In genomic region chr2:98569915-98570314, GRCh38 we compare ENCODE assay signal across 12 cellular contexts. TPM values are rescaled to one million over a fixed set of nuclear protein-coding genes. Genes with fewer than 3 reads are reported as not detected.
DNase-seq lines count a peak whose midpoint lies in the region; ATAC-seq, FAIRE-seq and TF ChIP-seq lines count a peak whose summit lies in the region.
"Had no signal": no experiment of that assay in that cellular context is flagged by ENCODE, and none has a peak within 500 bp of the region (broad histone marks: within the 10 kb centered on the region; RNA-seq: fewer than 3 reads in every experiment).

No MANE protein-coding gene starts in this region.

- H3K27ac Mint-ChIP-seq in activated T-helper 1 cell treated with anti-CD3 and anti-CD28 coated beads, Interleukin-12 subunit alpha, Interleukin-12 subunit beta, Interleukin-2, Interleukin-4 antibody, amounts not matched to agents 30 ng/mL and 10 ng/mL and 1 ng/mL, durations not matched to agents 14 hours and 24 hours and 36 hours = peak overlapping the region; percentile 24
- H3K27ac Mint-ChIP-seq in naive thymus-derived CD8-positive, alpha-beta T cell = peak overlapping the region in 9 of 10 donors; percentile 20 to 91 (median 53)

- H3K79me2 ChIP-seq in HepG2 (ENCODE audit: insufficient read depth, low read length) = no peaks in the 10 kb centered on the region

- H3K9me3 ChIP-seq in HepG2 (ENCODE audit: low read length) (no peaks in the 10 kb centered on the region), right lobe of liver (no peaks in the 10 kb centered on the region)
- H3K9me3 ChIP-seq: BLaER1 treated with 17β-estradiol and CSF1 and Interleukin-3, amounts not matched to agents 10 nM and 100 nM; HAP-1; SJCRH30 had no signal

- ATAC-seq in HepG2 (no peak), right lobe of liver (no peak), GM19463 (IDR thresholded peaks at IDR 0.05; ENCODE audit: unreplicated experiment) (no peak)
- ATAC-seq in naive thymus-derived CD8-positive, alpha-beta T cell = no peak

- H3K36me3 ChIP-seq in HepG2 (replicated peaks in 1 of 2; ENCODE audit: control insufficient read depth in 1 of 2, insufficient read depth in 2 of 2, low read length in 2 of 2) = peaks cover 7 to 36% of the 10 kb centered on the region in 2 experiments; a peak in 4 of 5 replicates
- peaks cover 0 to 25% (median 2%) of the 10 kb centered on the region in 4 donors for H3K36me3 ChIP-seq in right lobe of liver

- no peak for FAIRE-seq in HepG2 (lab: Jason Lieb, UNC)

- CTCF ChIA-PET in HepG2 (lab: Yijun Ruan, JAX; ENCODE audit: low intra/inter-chr PET ratio, low total read pairs) = interaction anchor here (0.8 to 3.0 kb wide), 2 partner anchors 31 to 157 kb away, joined by 4 to 32 read pairs; no protein-coding TSS in a partner anchor

- in situ Hi-C loops in HepG2 (cut with HindIII; ENCODE audit: extremely low pct_ligation_motif_present, low pct_unique_long_range_greater_than_20kb) = loop anchor here (5.0 kb wide), 1 partner anchor 32 kb away; no protein-coding TSS in a partner anchor

- POLR2A ChIA-PET in HepG2 (lab: Yijun Ruan, JAX) = no interaction called here
- POLR2A ChIA-PET in naive thymus-derived CD8-positive, alpha-beta T cell (lab: Charles Lee) = no interaction called here

- no peaks in the 10 kb centered on the region for H3K27me3 Mint-ChIP-seq in activated T-helper 1 cell treated with anti-CD3 and anti-CD28 coated beads, Interleukin-12 subunit alpha, Interleukin-12 subunit beta, Interleukin-2, Interleukin-4 antibody, amounts not matched to agents 30 ng/mL and 10 ng/mL and 1 ng/mL, durations not matched to agents 14 hours and 24 hours and 36 hours (ENCODE audit: insufficient read depth)
- H3K27me3 Mint-ChIP-seq in naive thymus-derived CD8-positive, alpha-beta T cell = no peaks in the 10 kb centered on the region

- intact Hi-C loops in HepG2 (cut with micrococcal nuclease; ENCODE audit: unreplicated experiment) = loop anchor here (1.0 to 2.0 kb wide), 3 partner anchors 14 to 39 kb away; partner anchors contain the start of genes COA5 and UNC50
- intact Hi-C loops in right lobe of liver (cut with DNase I) = no loop called here
- intact Hi-C loops in activated T-helper 1 cell treated with anti-CD3 and anti-CD28 coated beads, Interleukin-12 subunit alpha, Interleukin-12 subunit beta, Interleukin-2, Interleukin-4 antibody, amounts not matched to agents 30 ng/mL and 10 ng/mL and 1 ng/mL, durations not matched to agents 14 hours and 24 hours and 36 hours (cut with micrococcal nuclease) = loop anchor here (1.0 kb wide), 2 partner anchors 157 to 267 kb away; no protein-coding TSS in a partner anchor

- BruUV-seq in HepG2 (replicated peaks; lab: Mats Ljungman, UMichigan) = no TSS peak

- H3K4me3 Mint-ChIP-seq in activated T-helper 1 cell treated with anti-CD3 and anti-CD28 coated beads, Interleukin-12 subunit alpha, Interleukin-12 subunit beta, Interleukin-2, Interleukin-4 antibody, amounts not matched to agents 30 ng/mL and 10 ng/mL and 1 ng/mL, durations not matched to agents 14 hours and 24 hours and 36 hours = no peak overlapping the region
- H3K4me3 Mint-ChIP-seq in naive thymus-derived CD8-positive, alpha-beta T cell = no peak overlapping the region

- H3K27me3 ChIP-seq in HepG2 (ENCODE audit: control insufficient read depth in 1 of 2, insufficient read depth in 2 of 2, low read length in 2 of 2) (no peaks in the 10 kb centered on the region), right lobe of liver (no peaks in the 10 kb centered on the region)
- H3K27me3 ChIP-seq: BLaER1 treated with 17β-estradiol and CSF1 and Interleukin-3, amounts not matched to agents 10 nM and 100 nM; SJCRH30 had no signal

- DNase-seq in HepG2 (ENCODE audit: low spot score) (no peak), right lobe of liver (no peak), HuH-7 (ENCODE audit: low spot score) (no peak), OCI-M2 (lab: John Stamatoyannopoulos, UW; ENCODE audit: unreplicated experiment) (no peak)
- DNase-seq in activated T-helper 1 cell treated with anti-CD3 and anti-CD28 coated beads, Interleukin-12 subunit alpha, Interleukin-12 subunit beta, Interleukin-2, Interleukin-4 antibody, amounts not matched to agents 30 ng/mL and 10 ng/mL and 1 ng/mL, durations not matched to agents 14 hours and 24 hours and 36 hours (ENCODE audit: low spot score) = no peak
- no peak for DNase-seq in naive thymus-derived CD8-positive, alpha-beta T cell
- DNase-seq: cortex of kidney, NCI-H1092 treated with DMSO at 0.1 percent for 48 hours had no signal

- no peak overlapping the region for H3K9ac ChIP-seq in HepG2 (ENCODE audit: insufficient read depth, low read depth, low read length)
- H3K9ac ChIP-seq: BLaER1 treated with 17β-estradiol and CSF1 and Interleukin-3, amounts not matched to agents 10 nM and 100 nM had no signal

- TF ChIP-seq CTCF in HepG2 (CRISPR knock-in tag; IDR thresholded peaks at IDR 0.05) = no peak
- TF ChIP-seq CTCF in right lobe of liver (IDR thresholded peaks at IDR 0.05) = no peak

- peaks cover 11% of the 10 kb centered on the region for H3K4me1 Mint-ChIP-seq in activated T-helper 1 cell treated with anti-CD3 and anti-CD28 coated beads, Interleukin-12 subunit alpha, Interleukin-12 subunit beta, Interleukin-2, Interleukin-4 antibody, amounts not matched to agents 30 ng/mL and 10 ng/mL and 1 ng/mL, durations not matched to agents 14 hours and 24 hours and 36 hours (ENCODE audit: low read depth)
- peaks cover 0 to 16% (median 9%) of the 10 kb centered on the region in 4 donors for H3K4me1 Mint-ChIP-seq in naive thymus-derived CD8-positive, alpha-beta T cell

- H3K4me1 ChIP-seq in HepG2 (ENCODE audit: insufficient read depth, low read length) = no peaks in the 10 kb centered on the region
- H3K4me1 ChIP-seq in right lobe of liver = no peaks in the 10 kb centered on the region
- H3K4me1 ChIP-seq: HAP-1, SJCRH30 had no signal

- TF ChIP-seq POLR2A in HepG2 (IDR thresholded peaks at IDR 0.05; ENCODE audit: insufficient read depth in 1 of 2, low read depth in 2 of 2, low read length in 2 of 2) (no peak), right lobe of liver (IDR thresholded peaks at IDR 0.05) (no peak)

- 98% methylated on average over 13 of the region's 13 CpGs for WGBS in HepG2 (ENCODE audit: low lambda C conversion rate)
- 96% methylated on average over 11 of the region's 13 CpGs for WGBS in right lobe of liver (ENCODE audit: insufficient coverage, low coverage, low lambda C conversion rate, missing lambda C conversion rate)

- H3K9me3 Mint-ChIP-seq in activated T-helper 1 cell treated with anti-CD3 and anti-CD28 coated beads, Interleukin-12 subunit alpha, Interleukin-12 subunit beta, Interleukin-2, Interleukin-4 antibody, amounts not matched to agents 30 ng/mL and 10 ng/mL and 1 ng/mL, durations not matched to agents 14 hours and 24 hours and 36 hours = no peaks in the 10 kb centered on the region
- H3K9me3 Mint-ChIP-seq in naive thymus-derived CD8-positive, alpha-beta T cell = no peaks in the 10 kb centered on the region

- H4K20me1 ChIP-seq in HepG2 (ENCODE audit: insufficient read depth, low read length) = no peaks in the 10 kb centered on the region

- H2AFZ ChIP-seq in HepG2 (ENCODE audit: low read length) = no peak overlapping the region

- TF ChIP-seq EP300 in HepG2 (IDR thresholded peaks at IDR 0.05; ENCODE audit: low read depth in 2 of 2, low read length in 2 of 2) (no peak), HepG2 (CRISPR knock-in tag; IDR thresholded peaks at IDR 0.05; ENCODE audit: borderline replicate concordance) (no peak)

- H3K4me3 ChIP-seq in HepG2 (replicated peaks in 1 of 3; ENCODE audit: insufficient read depth in 1 of 3, low read depth in 2 of 3, low read length in 3 of 3) = no peak overlapping the region
- H3K4me3 ChIP-seq in right lobe of liver = no peak overlapping the region
- H3K4me3 ChIP-seq: BLaER1 treated with 17β-estradiol and CSF1 and Interleukin-3, amounts not matched to agents 10 nM and 100 nM; HAP-1; SJCRH30 had no signal

- no peak for TF ChIP-seq RAD21 in HepG2 (CRISPR knock-in tag; IDR thresholded peaks at IDR 0.05)

- H3K27ac ChIP-seq in HepG2 (ENCODE audit: extremely low read length, insufficient read depth, low read length) (no peak overlapping the region), right lobe of liver (no peak overlapping the region)
- H3K27ac ChIP-seq: BLaER1 treated with 17β-estradiol and CSF1 and Interleukin-3, amounts not matched to agents 10 nM and 100 nM; SJCRH30 had no signal

- no peak overlapping the region for H3K4me2 ChIP-seq in HepG2 (ENCODE audit: low read depth, low read length)
- H3K4me2 ChIP-seq: BLaER1 treated with 17β-estradiol and CSF1 and Interleukin-3, amounts not matched to agents 10 nM and 100 nM had no signal

- peaks cover 45% of the 10 kb centered on the region for H3K36me3 Mint-ChIP-seq in activated T-helper 1 cell treated with anti-CD3 and anti-CD28 coated beads, Interleukin-12 subunit alpha, Interleukin-12 subunit beta, Interleukin-2, Interleukin-4 antibody, amounts not matched to agents 30 ng/mL and 10 ng/mL and 1 ng/mL, durations not matched to agents 14 hours and 24 hours and 36 hours (ENCODE audit: low read depth)
- peaks cover 0 to 87% (median 21%) of the 10 kb centered on the region in 3 donors for H3K36me3 Mint-ChIP-seq in naive thymus-derived CD8-positive, alpha-beta T cell

RNA-seq across cellular contexts. Expression of gene COA5, which starts 38.4 kb away (rescaled TPM):
- total RNA-seq in HepG2 (2016; rRNA removed; fragmentation: Illumina TruSeq; extraction: Trizol) (64.5 and 72.9 TPM in 2 replicates), right lobe of liver (10 to 100 TPM; 12.9 to 23.0 (median 16.7) TPM)
- total RNA-seq in HepG2 (2016; cell fraction: cytosol; rRNA removed; fragmentation: Illumina TruSeq; extraction: Trizol; ENCODE audit: low read depth) = 27.1 and 32.8 TPM in 2 replicates
- 61.3 and 76.9 TPM in 2 replicates for total RNA-seq in HepG2 (2016; cell fraction: insoluble cytoplasmic fraction; rRNA removed; fragmentation: Illumina TruSeq; extraction: Trizol)
- total RNA-seq in HepG2 (2016; cell fraction: membrane; rRNA removed; fragmentation: Illumina TruSeq; extraction: Trizol) = 46.1 and 48.2 TPM in 2 replicates
- 41.0 and 50.3 TPM in 2 replicates for total RNA-seq in HepG2 (2016; cell fraction: nucleus; rRNA removed; fragmentation: Illumina TruSeq; extraction: Trizol)
- 43.6 and 44.4 TPM in 2 replicates for polyA plus RNA-seq in HepG2 (2011; rRNA removed)
- polyA plus RNA-seq in HepG2 (2011; cell fraction: cytosol; rRNA removed) = 33.4 and 39.7 TPM in 2 replicates
- polyA plus RNA-seq in HepG2 (2011; cell fraction: nucleus; rRNA removed) = 36.9 and 50.2 TPM in 2 replicates
- 71.5 and 94.3 TPM in 2 replicates for polyA plus RNA-seq in HepG2 (2012)
- 25.6 and 45.6 TPM in 2 replicates for polyA plus RNA-seq in HepG2 (2016; cell fraction: cytosol; fragmentation: Illumina TruSeq; extraction: Trizol; ENCODE audit: low read depth)
- 61.8 and 75.0 TPM in 2 replicates for polyA plus RNA-seq in HepG2 (2016; cell fraction: insoluble cytoplasmic fraction; fragmentation: Illumina TruSeq; extraction: Trizol; ENCODE audit: low read depth)
- polyA plus RNA-seq in HepG2 (2016; cell fraction: membrane; fragmentation: Illumina TruSeq; extraction: Trizol; ENCODE audit: low read depth) = 38.1 and 48.3 TPM in 2 replicates
- polyA plus RNA-seq in HepG2 (2016; cell fraction: nucleus; fragmentation: Illumina TruSeq; extraction: Trizol; ENCODE audit: insufficient read depth, low read depth) = 94.3 and 101 TPM in 2 replicates
- 4.7 and 10.7 TPM in 2 replicates for polyA minus RNA-seq in HepG2 (2011; rRNA and poly(A)+ RNA removed; ENCODE audit: low replicate concordance)
- 7.8 and 8.6 TPM in 2 replicates for polyA minus RNA-seq in HepG2 (2011; cell fraction: cytosol; rRNA and poly(A)+ RNA removed)
- 45.1 and 55.9 TPM in 2 replicates for polyA minus RNA-seq in HepG2 (2011; cell fraction: nucleus; rRNA and poly(A)+ RNA removed)
- 20.3 and 21.2 TPM in 2 replicates for total RNA-seq in activated T-helper 1 cell treated with anti-CD3 and anti-CD28 coated beads, Interleukin-12 subunit alpha, Interleukin-12 subunit beta, Interleukin-2, Interleukin-4 antibody, amounts not matched to agents 30 ng/mL and 10 ng/mL and 1 ng/mL, durations not matched to agents 14 hours and 24 hours and 36 hours
- 10 to 100 TPM; 44.9 to 48.6 TPM for total RNA-seq in naive thymus-derived CD8-positive, alpha-beta T cell
- 10 to 100 TPM; 29.8 to 43.8 (median 42.4) TPM for polyA plus RNA-seq in naive thymus-derived CD8-positive, alpha-beta T cell

RNA-seq across cellular contexts. Expression of gene UNC50, which starts 38.5 kb away (rescaled TPM):
- total RNA-seq in HepG2 (2016; rRNA removed; fragmentation: Illumina TruSeq; extraction: Trizol) (58.0 and 95.6 TPM in 2 replicates), right lobe of liver (10 to 100 TPM; 19.6 to 30.5 (median 22.7) TPM)
- total RNA-seq in HepG2 (2016; cell fraction: cytosol; rRNA removed; fragmentation: Illumina TruSeq; extraction: Trizol; ENCODE audit: low read depth) = 42.0 and 43.6 TPM in 2 replicates
- total RNA-seq in HepG2 (2016; cell fraction: insoluble cytoplasmic fraction; rRNA removed; fragmentation: Illumina TruSeq; extraction: Trizol) = 63.0 and 102 TPM in 2 replicates
- total RNA-seq in HepG2 (2016; cell fraction: membrane; rRNA removed; fragmentation: Illumina TruSeq; extraction: Trizol) = 47.4 and 49.0 TPM in 2 replicates
- total RNA-seq in HepG2 (2016; cell fraction: nucleus; rRNA removed; fragmentation: Illumina TruSeq; extraction: Trizol) = 79.1 and 80.7 TPM in 2 replicates
- polyA plus RNA-seq in HepG2 (2011; rRNA removed) = 63.3 and 92.6 TPM in 2 replicates
- 47.2 and 81.0 TPM in 2 replicates for polyA plus RNA-seq in HepG2 (2011; cell fraction: cytosol; rRNA removed)
- 54.2 and 66.7 TPM in 2 replicates for polyA plus RNA-seq in HepG2 (2011; cell fraction: nucleus; rRNA removed)
- polyA plus RNA-seq in HepG2 (2012) = 68.6 and 76.2 TPM in 2 replicates
- 28.0 and 31.3 TPM in 2 replicates for polyA plus RNA-seq in HepG2 (2016; cell fraction: cytosol; fragmentation: Illumina TruSeq; extraction: Trizol; ENCODE audit: low read depth)
- polyA plus RNA-seq in HepG2 (2016; cell fraction: insoluble cytoplasmic fraction; fragmentation: Illumina TruSeq; extraction: Trizol; ENCODE audit: low read depth) = 47.7 and 52.9 TPM in 2 replicates
- 29.3 and 32.1 TPM in 2 replicates for polyA plus RNA-seq in HepG2 (2016; cell fraction: membrane; fragmentation: Illumina TruSeq; extraction: Trizol; ENCODE audit: low read depth)
- polyA plus RNA-seq in HepG2 (2016; cell fraction: nucleus; fragmentation: Illumina TruSeq; extraction: Trizol; ENCODE audit: insufficient read depth, low read depth) = 106 and 112 TPM in 2 replicates
- polyA minus RNA-seq in HepG2 (2011; rRNA and poly(A)+ RNA removed; ENCODE audit: low replicate concordance) = 13.4 and 13.9 TPM in 2 replicates
- polyA minus RNA-seq in HepG2 (2011; cell fraction: cytosol; rRNA and poly(A)+ RNA removed) = 19.4 and 20.5 TPM in 2 replicates
- 42.7 and 44.1 TPM in 2 replicates for polyA minus RNA-seq in HepG2 (2011; cell fraction: nucleus; rRNA and poly(A)+ RNA removed)
- total RNA-seq in activated T-helper 1 cell treated with anti-CD3 and anti-CD28 coated beads, Interleukin-12 subunit alpha, Interleukin-12 subunit beta, Interleukin-2, Interleukin-4 antibody, amounts not matched to agents 30 ng/mL and 10 ng/mL and 1 ng/mL, durations not matched to agents 14 hours and 24 hours and 36 hours = 41.4 and 43.0 TPM in 2 replicates
- 10 to 100 TPM; 41.3 to 45.1 TPM for total RNA-seq in naive thymus-derived CD8-positive, alpha-beta T cell
- polyA plus RNA-seq in naive thymus-derived CD8-positive, alpha-beta T cell = 10 to 100 TPM; 32.1 to 41.7 (median 36.3) TPM

Comparison
In these comparisons a context has a peak if more than half of its experiments do, and no peak if none do; other contexts are left out.
1. intact Hi-C loops: an anchor here in HepG2 (1.0 to 2.0 kb wide) and activated T-helper 1 cell treated with anti-CD3 and anti-CD28 coated beads, Interleukin-12 subunit alpha, Interleukin-12 subunit beta, Interleukin-2, Interleukin-4 antibody, amounts not matched to agents 30 ng/mL and 10 ng/mL and 1 ng/mL, durations not matched to agents 14 hours and 24 hours and 36 hours (1.0 kb wide); none called in right lobe of liver.